Comparison of ENCODE assay signal across 8 cellular contexts in the genomic region with DNA sequence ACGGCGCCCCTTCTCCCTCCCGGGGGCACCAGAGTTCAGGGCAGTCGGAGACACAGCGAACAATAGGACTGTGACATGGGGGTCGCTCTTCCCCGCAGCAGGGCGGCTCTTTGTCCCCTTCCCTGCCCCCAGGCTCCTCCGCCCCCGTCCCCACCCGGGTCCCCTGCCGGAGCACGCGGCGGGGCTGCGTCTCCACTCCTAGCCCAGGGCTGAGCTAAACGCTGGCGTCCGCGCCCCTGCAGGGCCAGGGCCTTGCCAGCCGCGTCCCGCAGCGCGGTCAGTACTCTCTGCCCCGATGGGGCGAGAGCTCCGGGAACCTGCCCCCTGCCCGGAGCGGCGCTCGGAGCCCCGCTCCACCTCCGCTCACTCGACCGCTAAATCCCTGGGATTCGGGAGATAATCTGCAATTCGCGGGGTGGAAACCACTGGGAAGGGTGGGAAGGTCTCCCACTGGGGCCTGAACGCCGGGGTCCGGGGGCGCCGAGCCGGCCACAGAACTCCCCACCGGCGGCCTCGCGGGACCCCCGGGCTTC. TPM values are rescaled to one million over a fixed set of nuclear protein-coding genes. Genes with fewer than 3 reads are reported as not detected.
DNase-seq lines count a peak whose midpoint lies in the region; ATAC-seq and TF ChIP-seq lines count a peak whose summit lies in the region.

No MANE protein-coding gene starts in this region.

- DNase-seq in Calu3 (peak; percentile 39), Karpas-422 (no peak), left ventricle myocardium inferior (no peak), sciatic nerve (ENCODE audit: low spot score) (no peak), medulla oblongata (ENCODE audit: extremely low spot score) (no peak)
- DNase-seq in activated naive CD4-positive, alpha-beta T cell treated with anti-CD3 and anti-CD28 coated beads, Interleukin-2, amount 10 ng/mL, durations not matched to agents 7 days and 5 days = no peak

- H3K4me2 ChIP-seq in Karpas-422 (ENCODE audit: low read depth, low read length, poor library complexity, severe bottlenecking) = peak overlapping the region; percentile 72

- ATAC-seq in GM21515 (IDR thresholded peaks at IDR 0.05; ENCODE audit: unreplicated experiment) (peak; percentile 14), sciatic nerve (peak; percentile 51), HG03565 (IDR thresholded peaks at IDR 0.05; ENCODE audit: unreplicated experiment) (no peak)

- H3K36me3 ChIP-seq in Karpas-422 (ENCODE audit: insufficient read depth, low read length) = no peaks in the 10 kb centered on the region
- no peaks in the 10 kb centered on the region for H3K36me3 ChIP-seq in left ventricle myocardium inferior

- CTCF ChIA-PET in Calu3 (lab: Charles Lee) = interaction anchor here (0.7 to 1.4 kb wide), 4 partner anchors 21 to 30 kb away, joined by 3 to 5 read pairs (median 3); no protein-coding TSS in a partner anchor
- CTCF ChIA-PET in activated naive CD4-positive, alpha-beta T cell treated with anti-CD3 and anti-CD28 coated beads, Interleukin-2, amount 10 ng/mL, durations not matched to agents 7 days and 5 days (lab: Charles Lee) = interaction anchor here (1.1 to 1.2 kb wide), 2 partner anchors 14 to 15 kb away, joined by 3 to 4 read pairs; no protein-coding TSS in a partner anchor

- intact Hi-C loops in Calu3 (cut with micrococcal nuclease; ENCODE audit: unreplicated experiment) (loop anchor here (2.0 to 5.0 kb wide), 2 partner anchors 30 to 43 kb away; no protein-coding TSS in a partner anchor), left ventricle myocardium inferior (cut with micrococcal nuclease) (no loop called here), sciatic nerve (cut with DNase I) (no loop called here)

- H3K27me3 Mint-ChIP-seq in Calu3 (ENCODE audit: unreplicated experiment) = no peaks in the 10 kb centered on the region
- peaks cover 37% of the 10 kb centered on the region for H3K27me3 Mint-ChIP-seq in activated naive CD4-positive, alpha-beta T cell treated with anti-CD3 and anti-CD28 coated beads, Interleukin-2, amount 10 ng/mL, durations not matched to agents 7 days and 5 days

- peak overlapping the region; percentile 70 for H3K9ac ChIP-seq in Karpas-422 (ENCODE audit: low read length)

- H3K36me3 Mint-ChIP-seq in Calu3 (ENCODE audit: insufficient read depth, unreplicated experiment) = peaks cover 39% of the 10 kb centered on the region
- no peaks in the 10 kb centered on the region for H3K36me3 Mint-ChIP-seq in activated naive CD4-positive, alpha-beta T cell treated with anti-CD3 and anti-CD28 coated beads, Interleukin-2, amount 10 ng/mL, durations not matched to agents 7 days and 5 days

- H2AFZ ChIP-seq in Karpas-422 (ENCODE audit: low read length) = peak overlapping the region; percentile 39; the same call in 1 of the 2 replicates

- H3K27me3 ChIP-seq in Karpas-422 (ENCODE audit: low read length) (no peaks in the 10 kb centered on the region), left ventricle myocardium inferior (ENCODE audit: low read depth) (no peaks in the 10 kb centered on the region)

- no TSS peak for BruUV-seq in Calu3 (replicated peaks; lab: Mats Ljungman, UMichigan)

- H3K9me2 ChIP-seq in Karpas-422 (replicated peaks; ENCODE audit: insufficient read depth, low read length) = no peaks in the 10 kb centered on the region

- H3K4me3 Mint-ChIP-seq in Calu3 (ENCODE audit: low read depth, unreplicated experiment) = peak overlapping the region; percentile 89
- peak overlapping the region; percentile 84 for H3K4me3 Mint-ChIP-seq in activated naive CD4-positive, alpha-beta T cell treated with anti-CD3 and anti-CD28 coated beads, Interleukin-2, amount 10 ng/mL, durations not matched to agents 7 days and 5 days

- H3K79me2 ChIP-seq in Karpas-422 (ENCODE audit: low read length) = no peaks in the 10 kb centered on the region

- H4K20me1 ChIP-seq in Karpas-422 (ENCODE audit: insufficient read depth, low read depth, low read length) = no peaks in the 10 kb centered on the region

- H3K9me3 ChIP-seq in Karpas-422 (ENCODE audit: low read length) = no peaks in the 10 kb centered on the region
- H3K9me3 ChIP-seq in left ventricle myocardium inferior (replicated peaks) = no peaks in the 10 kb centered on the region

- peaks cover 22% of the 10 kb centered on the region for H3K4me1 Mint-ChIP-seq in Calu3 (ENCODE audit: low read depth, unreplicated experiment)
- H3K4me1 Mint-ChIP-seq in activated naive CD4-positive, alpha-beta T cell treated with anti-CD3 and anti-CD28 coated beads, Interleukin-2, amount 10 ng/mL, durations not matched to agents 7 days and 5 days = peaks cover 32% of the 10 kb centered on the region

- H3K4me3 ChIP-seq in Karpas-422 (ENCODE audit: low read length) (peak overlapping the region; percentile 72), left ventricle myocardium inferior (peak overlapping the region; percentile 88)

- TF ChIP-seq CTCF in Calu3 (IDR thresholded peaks at IDR 0.05; ENCODE audit: unreplicated experiment) = no peak
- no peak for TF ChIP-seq CTCF in left ventricle myocardium inferior (IDR thresholded peaks at IDR 0.05; ENCODE audit: borderline replicate concordance)

- H3K4me1 ChIP-seq in Karpas-422 (ENCODE audit: low read length) (peaks cover 10% of the 10 kb centered on the region), left ventricle myocardium inferior (peaks cover 56% of the 10 kb centered on the region)

- H3K27ac ChIP-seq in Karpas-422 (ENCODE audit: low read length) (peak overlapping the region; percentile 26; the same call in 1 of the 2 replicates), left ventricle myocardium inferior (replicated peaks) (peak overlapping the region; percentile 93)

- H3K9me3 Mint-ChIP-seq in Calu3 (ENCODE audit: low read depth, unreplicated experiment) = no peaks in the 10 kb centered on the region
- H3K9me3 Mint-ChIP-seq in activated naive CD4-positive, alpha-beta T cell treated with anti-CD3 and anti-CD28 coated beads, Interleukin-2, amount 10 ng/mL, durations not matched to agents 7 days and 5 days = no peaks in the 10 kb centered on the region

- H3K27ac Mint-ChIP-seq in Calu3 (ENCODE audit: unreplicated experiment) = peak overlapping the region; percentile 14
- peak overlapping the region; percentile 95 for H3K27ac Mint-ChIP-seq in activated naive CD4-positive, alpha-beta T cell treated with anti-CD3 and anti-CD28 coated beads, Interleukin-2, amount 10 ng/mL, durations not matched to agents 7 days and 5 days

RNA-seq across cellular contexts. Expression of gene CCDC85C, which starts 0.8 kb away (rescaled TPM):
- total RNA-seq in Calu3 (2022) (44.6 and 45.1 TPM in 2 replicates), left ventricle myocardium inferior (41.0 TPM), sciatic nerve (9.0 TPM)
- total RNA-seq in Karpas-422 (2014; rRNA removed; shearing (Covaris generic); ENCODE audit: low replicate concordance) = 18.3 and 25.6 TPM in 2 replicates

RNA-seq across cellular contexts. Expression of gene HHIPL1, which starts 40.1 kb away (rescaled TPM):
- total RNA-seq in Calu3 (2022) (0.22 TPM in 1 of 2 replicates, not detected in the other), left ventricle myocardium inferior (1.2 TPM), sciatic nerve (4.2 TPM)
- 0.07 TPM in 1 of 2 replicates, not detected in the other for total RNA-seq in Karpas-422 (2014; rRNA removed; shearing (Covaris generic); ENCODE audit: low replicate concordance)
